10 cellular contexts compared by ENCODE assay signal in genomic region chr13:26784704-26785639, GRCh38. TPM values are rescaled to one million over a fixed set of nuclear protein-coding genes. Genes with fewer than 3 reads are reported as not detected.
DNase-seq lines count a peak whose midpoint lies in the region; ATAC-seq and TF ChIP-seq lines count a peak whose summit lies in the region.
"Had no signal": no experiment of that assay in that cellular context is flagged by ENCODE, and none has a peak within 500 bp of the region (broad histone marks: within the 10 kb centered on the region; RNA-seq: fewer than 3 reads in every experiment).

No MANE protein-coding gene starts in this region.

- H3K4me3 ChIP-seq in Peyer's patch: peak overlapping the region; percentile 19 to 46 (median 32)
- H3K4me3 ChIP-seq in right atrium auricular region: peak overlapping the region in 1 of 2 donors; percentile 12
- H3K4me3 ChIP-seq in thyroid gland (replicated peaks in 1 of 3): no peak overlapping the region
- H3K4me3 ChIP-seq: lung, SK-N-MC had no signal

- DNase-seq in CD14-positive monocyte (ENCODE audit: low spot score): no peak
- DNase-seq in Peyer's patch: peak in 2 of 3 donors; percentile 80 to 82
- DNase-seq in right atrium auricular region (ENCODE audit: low spot score): no peak
- no peak for DNase-seq in NCI-H1694 treated with DMSO at 0.1 percent for 48 hours (lab: John Stamatoyannopoulos, UW)
- DNase-seq in LoVo (ENCODE audit: low spot score): no peak
- no peak for DNase-seq in NCI-H1436 (lab: John Stamatoyannopoulos, UW)
- no peak for DNase-seq in thyroid gland

- peaks cover 20% of the 10 kb centered on the region for H3K4me1 Mint-ChIP-seq in CD14-positive monocyte

- H3K4me3 Mint-ChIP-seq in CD14-positive monocyte: peak overlapping the region; percentile 77 to 95

- H3K9me3 Mint-ChIP-seq in CD14-positive monocyte: peaks cover 0 to 4% (median 0%) of the 10 kb centered on the region in 7 donors

- H3K27ac Mint-ChIP-seq in CD14-positive monocyte: peak overlapping the region in 1 of 7 donors; percentile 14

- TF ChIP-seq POLR2A in Peyer's patch (IDR thresholded peaks at IDR 0.05): no peak
- TF ChIP-seq POLR2A in thyroid gland (IDR thresholded peaks at IDR 0.05): no peak

- peaks cover 0 to 15% (median 5%) of the 10 kb centered on the region in 3 donors for H3K27me3 Mint-ChIP-seq in CD14-positive monocyte (ENCODE audit: low read depth in 3 of 3)

- H3K36me3 ChIP-seq in Peyer's patch: no peaks in the 10 kb centered on the region
- H3K36me3 ChIP-seq in right atrium auricular region: no peaks in the 10 kb centered on the region
- H3K36me3 ChIP-seq in thyroid gland: no peaks in the 10 kb centered on the region

- no peaks in the 10 kb centered on the region for H3K9me3 ChIP-seq in Peyer's patch
- peaks cover 0 to 11% of the 10 kb centered on the region in 2 donors for H3K9me3 ChIP-seq in right atrium auricular region
- no peaks in the 10 kb centered on the region for H3K9me3 ChIP-seq in thyroid gland

- peak; percentile 50 for ATAC-seq in GM19463 (IDR thresholded peaks at IDR 0.05; ENCODE audit: unreplicated experiment)

- no peak for TF ChIP-seq CTCF in CD14-positive monocyte (IDR thresholded peaks at IDR 0.05)
- TF ChIP-seq CTCF in Peyer's patch (IDR thresholded peaks at IDR 0.05): no peak
- TF ChIP-seq CTCF in right atrium auricular region (IDR thresholded peaks at IDR 0.05): no peak
- no peak for TF ChIP-seq CTCF in thyroid gland (IDR thresholded peaks at IDR 0.05)

- intact Hi-C loops in CD14-positive monocyte (cut with micrococcal nuclease) (no loop called here), thyroid gland (cut with DNase I) (no loop called here)

- H3K27ac ChIP-seq in Peyer's patch: peak overlapping the region in 2 of 4 donors; percentile 20 to 75
- H3K27ac ChIP-seq in right atrium auricular region: peak overlapping the region; percentile 1 to 40
- no peak overlapping the region for H3K27ac ChIP-seq in thyroid gland
- H3K27ac ChIP-seq: SK-N-MC had no signal

- 37 to 48% methylated on average over 13 to 15 of the region's 18 CpGs for WGBS in thyroid gland, 2 donors

- H3K27me3 ChIP-seq in Peyer's patch (no peaks in the 10 kb centered on the region), right atrium auricular region (no peaks in the 10 kb centered on the region), thyroid gland (no peaks in the 10 kb centered on the region)

- H3K4me1 ChIP-seq in Peyer's patch: peaks cover 0 to 8% (median 0%) of the 10 kb centered on the region in 4 donors
- peaks cover 0 to 12% of the 10 kb centered on the region in 2 donors for H3K4me1 ChIP-seq in right atrium auricular region
- H3K4me1 ChIP-seq in thyroid gland: no peaks in the 10 kb centered on the region

- no peaks in the 10 kb centered on the region for H3K36me3 Mint-ChIP-seq in CD14-positive monocyte

RNA-seq across cellular contexts. Expression of gene GPR12, which starts 24.4 kb away (rescaled TPM):
- polyA plus RNA-seq in CD14-positive monocyte: not detected
- total RNA-seq in Peyer's patch: not detected
- total RNA-seq in right atrium auricular region: under 1 TPM in 1 of 2 donors, not detected in 1; 0.07 TPM
- total RNA-seq in thyroid gland: under 1 TPM in 3 of 4 donors, not detected in 1; under 0.01 to 0.33 (median 0.33) TPM
- polyA plus RNA-seq: lung had no signal

Comparison
In these comparisons a context has a peak if more than half of its experiments do, and no peak if none do; other contexts are left out.
1. DNase-seq: peak in Peyer's patch (2 of 3); none in CD14-positive monocyte (single experiment), right atrium auricular region (single experiment), NCI-H1694 treated with DMSO at 0.1 percent for 48 hours (single experiment), LoVo (single experiment), NCI-H1436 (single experiment) and thyroid gland (0 of 2).
2. H3K27ac ChIP-seq: peak in right atrium auricular region (2 of 2); none in thyroid gland (0 of 3).
3. H3K4me3 ChIP-seq: peak in Peyer's patch (4 of 4); none in thyroid gland (0 of 3).